8 cellular contexts compared by ENCODE assay signal in genomic region chr2:64142817-64143153, GRCh38. TPM values are rescaled to one million over a fixed set of nuclear protein-coding genes. Genes with fewer than 3 reads are reported as not detected.
DNase-seq lines count a peak whose midpoint lies in the region; ATAC-seq, FAIRE-seq and TF ChIP-seq lines count a peak whose summit lies in the region.

No MANE protein-coding gene starts in this region.

- no peak for TF ChIP-seq POLR2A in HepG2 (IDR thresholded peaks at IDR 0.05; ENCODE audit: insufficient read depth in 1 of 2, low read depth in 2 of 2, low read length in 2 of 2)
- TF ChIP-seq POLR2A in thyroid gland (IDR thresholded peaks at IDR 0.05): no peak

- H3K4me1 ChIP-seq in HepG2 (ENCODE audit: insufficient read depth, low read length): peaks cover 44% of the 10 kb centered on the region
- H3K4me1 ChIP-seq in thyroid gland: peaks cover 4 to 11% of the 10 kb centered on the region in 2 donors

- TF ChIP-seq EP300 in HepG2 (IDR thresholded peaks at IDR 0.05; ENCODE audit: low read depth in 2 of 2, low read length in 2 of 2) (no peak), HepG2 (CRISPR knock-in tag; IDR thresholded peaks at IDR 0.05; ENCODE audit: borderline replicate concordance) (no peak)

- peak overlapping the region; percentile 87 for H3K4me3 Mint-ChIP-seq in activated CD8-positive, alpha-beta memory T cell treated with anti-CD3 and anti-CD28 coated beads, Interleukin-2, amount 10 ng/mL, durations not matched to agents 7 days and 5 days

- POLR2A ChIA-PET in HepG2 (lab: Yijun Ruan, JAX): interaction anchor here (1.3 kb wide), 1 partner anchor 37 kb away, joined by 4 read pairs; no protein-coding TSS in a partner anchor

- intact Hi-C loops in HepG2 (cut with micrococcal nuclease; ENCODE audit: unreplicated experiment): loop anchor here (5.0 kb wide), 2 partner anchors 35 to 120 kb away; no protein-coding TSS in a partner anchor
- intact Hi-C loops in thyroid gland (cut with DNase I): no loop called here
- intact Hi-C loops in posterior vena cava (cut with DNase I): no loop called here

- peak overlapping the region; percentile 93 for H3K9ac ChIP-seq in HepG2 (ENCODE audit: insufficient read depth, low read depth, low read length)

- H2AFZ ChIP-seq in HepG2 (ENCODE audit: low read length): no peak overlapping the region

- H3K36me3 ChIP-seq in HepG2 (replicated peaks in 1 of 2; ENCODE audit: control insufficient read depth in 1 of 2, insufficient read depth in 2 of 2, low read length in 2 of 2): peaks cover 4 to 7% of the 10 kb centered on the region in 2 experiments; a peak in 2 of 5 replicates
- H3K36me3 ChIP-seq in thyroid gland: no peaks in the 10 kb centered on the region

- H3K4me1 Mint-ChIP-seq in activated CD8-positive, alpha-beta memory T cell treated with anti-CD3 and anti-CD28 coated beads, Interleukin-2, amount 10 ng/mL, durations not matched to agents 7 days and 5 days: peaks cover 42% of the 10 kb centered on the region

- no peaks in the 10 kb centered on the region for H3K9me3 Mint-ChIP-seq in activated CD8-positive, alpha-beta memory T cell treated with anti-CD3 and anti-CD28 coated beads, Interleukin-2, amount 10 ng/mL, durations not matched to agents 7 days and 5 days (ENCODE audit: low read depth)
- H3K9me3 Mint-ChIP-seq in activated naive CD4-positive, alpha-beta T cell treated with anti-CD3 and anti-CD28 coated beads, Interleukin-2, amount 50 U/mL, for 72 hours: no peaks in the 10 kb centered on the region

- no peak for TF ChIP-seq CTCF in HepG2 (CRISPR knock-in tag; IDR thresholded peaks at IDR 0.05)
- TF ChIP-seq CTCF in thyroid gland (IDR thresholded peaks at IDR 0.05): no peak

- in situ Hi-C loops in HepG2 (cut with HindIII; ENCODE audit: extremely low pct_ligation_motif_present, low pct_unique_long_range_greater_than_20kb): no loop called here

- H3K4me3 ChIP-seq in HepG2 (replicated peaks in 1 of 3; ENCODE audit: insufficient read depth in 1 of 3, low read depth in 2 of 3, low read length in 3 of 3) (peak overlapping the region; percentile 90 to 100 (median 95); a peak in 5 of 6 replicates), thyroid gland (replicated peaks in 1 of 3) (peak overlapping the region in 1 of 3 donors; percentile 92)

- no peaks in the 10 kb centered on the region for H3K27me3 Mint-ChIP-seq in activated CD8-positive, alpha-beta memory T cell treated with anti-CD3 and anti-CD28 coated beads, Interleukin-2, amount 10 ng/mL, durations not matched to agents 7 days and 5 days

- H3K27me3 ChIP-seq in HepG2 (ENCODE audit: control insufficient read depth in 1 of 2, insufficient read depth in 2 of 2, low read length in 2 of 2) (no peaks in the 10 kb centered on the region; a peak in 1 of 5 replicates), thyroid gland (no peaks in the 10 kb centered on the region)

- no peak for FAIRE-seq in HepG2 (lab: Jason Lieb, UNC)

- WGBS in HepG2 (ENCODE audit: low lambda C conversion rate): 9% methylated on average over 3 of the region's 3 CpGs
- 47 to 60% methylated on average over 3 of the region's 3 CpGs for WGBS in thyroid gland, 2 donors

- no peak for ATAC-seq in activated CD8-positive, alpha-beta memory T cell treated with anti-CD3 and anti-CD28 coated beads, Interleukin-2, amount 10 ng/mL, durations not matched to agents 7 days and 5 days
- no peak for ATAC-seq in activated naive CD4-positive, alpha-beta T cell treated with anti-CD3 and anti-CD28 coated beads, Interleukin-2, amount 50 U/mL, for 72 hours
- ATAC-seq in HepG2: no peak
- no peak for ATAC-seq in HG02840 (IDR thresholded peaks at IDR 0.05; ENCODE audit: low FRiP score, unreplicated experiment)
- no peak for ATAC-seq in GM21717 (IDR thresholded peaks at IDR 0.05; ENCODE audit: unreplicated experiment)

- no peak for DNase-seq in activated CD8-positive, alpha-beta memory T cell treated with anti-CD3 and anti-CD28 coated beads, Interleukin-2, amount 10 ng/mL, durations not matched to agents 7 days and 5 days
- DNase-seq in activated CD8-positive, alpha-beta memory T cell treated with anti-CD3 and anti-CD28 coated beads, Interleukin-2, amount 50 U/mL, for 4 hours: no peak
- no peak for DNase-seq in activated naive CD4-positive, alpha-beta T cell treated with anti-CD3 and anti-CD28 coated beads, Interleukin-2, amount 50 U/mL, for 72 hours (ENCODE audit: low spot score in 2 of 2)
- no peak for DNase-seq in HepG2 (ENCODE audit: low spot score)
- no peak for DNase-seq in thyroid gland
- no peak for DNase-seq in posterior vena cava (ENCODE audit: low spot score)

- peaks cover 3% of the 10 kb centered on the region; the same call in 1 of the 2 replicates for H4K20me1 ChIP-seq in HepG2 (ENCODE audit: insufficient read depth, low read length)

- CTCF ChIA-PET in activated CD8-positive, alpha-beta memory T cell treated with anti-CD3 and anti-CD28 coated beads, Interleukin-2, amount 10 ng/mL, durations not matched to agents 7 days and 5 days (lab: Charles Lee): interaction anchor here (1.0 to 1.2 kb wide), 5 partner anchors 9 to 93 kb away, joined by 3 to 4 read pairs (median 3); no protein-coding TSS in a partner anchor
- CTCF ChIA-PET in HepG2 (lab: Yijun Ruan, JAX; ENCODE audit: low intra/inter-chr PET ratio, low total read pairs): no interaction called here

- TF ChIP-seq RAD21 in HepG2 (CRISPR knock-in tag; IDR thresholded peaks at IDR 0.05): no peak

- H3K27ac Mint-ChIP-seq in activated CD8-positive, alpha-beta memory T cell treated with anti-CD3 and anti-CD28 coated beads, Interleukin-2, amount 10 ng/mL, durations not matched to agents 7 days and 5 days: peak overlapping the region; percentile 97
- peak overlapping the region; percentile 95 to 99 for H3K27ac Mint-ChIP-seq in activated naive CD4-positive, alpha-beta T cell treated with anti-CD3 and anti-CD28 coated beads, Interleukin-2, amount 50 U/mL, for 72 hours

- peaks cover 31% of the 10 kb centered on the region for H3K36me3 Mint-ChIP-seq in activated CD8-positive, alpha-beta memory T cell treated with anti-CD3 and anti-CD28 coated beads, Interleukin-2, amount 10 ng/mL, durations not matched to agents 7 days and 5 days
- H3K36me3 Mint-ChIP-seq in activated naive CD4-positive, alpha-beta T cell treated with anti-CD3 and anti-CD28 coated beads, Interleukin-2, amount 50 U/mL, for 72 hours: peaks cover 12 to 21% of the 10 kb centered on the region in 2 donors

- H3K4me2 ChIP-seq in HepG2 (ENCODE audit: low read depth, low read length): peak overlapping the region; percentile 82

- H3K9me3 ChIP-seq in HepG2 (ENCODE audit: low read length) (no peaks in the 10 kb centered on the region), thyroid gland (no peaks in the 10 kb centered on the region)

- BruUV-seq in HepG2 (replicated peaks; lab: Mats Ljungman, UMichigan): no TSS peak

- peaks cover 58% of the 10 kb centered on the region for H3K79me2 ChIP-seq in HepG2 (ENCODE audit: insufficient read depth, low read length)

- H3K27ac ChIP-seq in HepG2 (ENCODE audit: extremely low read length, insufficient read depth, low read length): peak overlapping the region; percentile 88
- H3K27ac ChIP-seq in thyroid gland: peak overlapping the region; percentile 90 to 95 (median 95)

TF ChIP-seq in HepG2, 621 proteins besides CTCF, POLR2A, EP300 and RAD21 (continues in another document):
- TF ChIP-seq FOXA1 (IDR thresholded peaks at IDR 0.05) (no peak), FOXA1 (CRISPR knock-in tag; IDR thresholded peaks at IDR 0.05) (no peak), PPARG (CRISPR knock-in tag; conservative IDR thresholded peaks at IDR 0.05) (no peak), MAFK (conservative IDR thresholded peaks at IDR 0.05 in 1 of 2, IDR thresholded peaks at IDR 0.05 in 1 of 2; ENCODE audit: low read length in 2 of 2) (0 out of 4 replicates have a peak, but pooled peaks of 1 of the 2 experiments have one; percentile 4), NFYB (CRISPR knock-in tag; IDR thresholded peaks at IDR 0.05) (no peak), ZKSCAN5 (CRISPR knock-in tag; IDR thresholded peaks at IDR 0.05) (no peak)

RNA-seq across cellular contexts. Expression of gene PELI1, which starts 1.4 kb away (rescaled TPM):
- 10 to 100 TPM; 39.0 to 40.1 TPM for total RNA-seq in activated CD8-positive, alpha-beta memory T cell treated with anti-CD3 and anti-CD28 coated beads, Interleukin-2, amount 10 ng/mL, durations not matched to agents 7 days and 5 days
- 10 to 100 TPM; 32.7 to 38.7 TPM for total RNA-seq in activated naive CD4-positive, alpha-beta T cell treated with anti-CD3 and anti-CD28 coated beads, Interleukin-2, amount 50 U/mL, for 72 hours
- 12.5 and 14.9 TPM in 2 replicates for total RNA-seq in HepG2 (2016; rRNA removed; fragmentation: Illumina TruSeq; extraction: Trizol)
- 2.5 and 3.3 TPM in 2 replicates for total RNA-seq in HepG2 (2016; cell fraction: cytosol; rRNA removed; fragmentation: Illumina TruSeq; extraction: Trizol; ENCODE audit: low read depth)
- total RNA-seq in HepG2 (2016; cell fraction: insoluble cytoplasmic fraction; rRNA removed; fragmentation: Illumina TruSeq; extraction: Trizol): 12.6 and 13.4 TPM in 2 replicates
- total RNA-seq in HepG2 (2016; cell fraction: membrane; rRNA removed; fragmentation: Illumina TruSeq; extraction: Trizol): 8.4 and 8.8 TPM in 2 replicates
- 15.1 and 17.0 TPM in 2 replicates for total RNA-seq in HepG2 (2016; cell fraction: nucleus; rRNA removed; fragmentation: Illumina TruSeq; extraction: Trizol)
- 12.9 and 16.2 TPM in 2 replicates for polyA plus RNA-seq in HepG2 (2011; rRNA removed)
- 7.3 and 10.7 TPM in 2 replicates for polyA plus RNA-seq in HepG2 (2011; cell fraction: cytosol; rRNA removed)
- polyA plus RNA-seq in HepG2 (2011; cell fraction: nucleus; rRNA removed): 13.3 and 15.0 TPM in 2 replicates
- 16.2 and 18.9 TPM in 2 replicates for polyA plus RNA-seq in HepG2 (2012)
- polyA plus RNA-seq in HepG2 (2016; cell fraction: cytosol; fragmentation: Illumina TruSeq; extraction: Trizol; ENCODE audit: low read depth): 0.62 and 0.97 TPM in 2 replicates
- 13.0 and 13.7 TPM in 2 replicates for polyA plus RNA-seq in HepG2 (2016; cell fraction: insoluble cytoplasmic fraction; fragmentation: Illumina TruSeq; extraction: Trizol; ENCODE audit: low read depth)
- 3.4 and 3.7 TPM in 2 replicates for polyA plus RNA-seq in HepG2 (2016; cell fraction: membrane; fragmentation: Illumina TruSeq; extraction: Trizol; ENCODE audit: low read depth)
- polyA plus RNA-seq in HepG2 (2016; cell fraction: nucleus; fragmentation: Illumina TruSeq; extraction: Trizol; ENCODE audit: insufficient read depth, low read depth): 16.7 and 17.7 TPM in 2 replicates
- polyA minus RNA-seq in HepG2 (2011; rRNA and poly(A)+ RNA removed; ENCODE audit: low replicate concordance): 2.3 and 28.4 TPM in 2 replicates
- 18.2 and 21.7 TPM in 2 replicates for polyA minus RNA-seq in HepG2 (2011; cell fraction: cytosol; rRNA and poly(A)+ RNA removed)
- polyA minus RNA-seq in HepG2 (2011; cell fraction: nucleus; rRNA and poly(A)+ RNA removed): 28.5 and 29.6 TPM in 2 replicates
- total RNA-seq in thyroid gland: 10 to 100 TPM in 3 of 4 donors, 1 to 10 TPM in 1; 5.2 to 17.1 (median 11.4) TPM
- total RNA-seq in posterior vena cava: 10 to 100 TPM; 29.2 to 29.7 TPM
